ENCODE assay signal across 1 cellular context in the genomic region with DNA sequence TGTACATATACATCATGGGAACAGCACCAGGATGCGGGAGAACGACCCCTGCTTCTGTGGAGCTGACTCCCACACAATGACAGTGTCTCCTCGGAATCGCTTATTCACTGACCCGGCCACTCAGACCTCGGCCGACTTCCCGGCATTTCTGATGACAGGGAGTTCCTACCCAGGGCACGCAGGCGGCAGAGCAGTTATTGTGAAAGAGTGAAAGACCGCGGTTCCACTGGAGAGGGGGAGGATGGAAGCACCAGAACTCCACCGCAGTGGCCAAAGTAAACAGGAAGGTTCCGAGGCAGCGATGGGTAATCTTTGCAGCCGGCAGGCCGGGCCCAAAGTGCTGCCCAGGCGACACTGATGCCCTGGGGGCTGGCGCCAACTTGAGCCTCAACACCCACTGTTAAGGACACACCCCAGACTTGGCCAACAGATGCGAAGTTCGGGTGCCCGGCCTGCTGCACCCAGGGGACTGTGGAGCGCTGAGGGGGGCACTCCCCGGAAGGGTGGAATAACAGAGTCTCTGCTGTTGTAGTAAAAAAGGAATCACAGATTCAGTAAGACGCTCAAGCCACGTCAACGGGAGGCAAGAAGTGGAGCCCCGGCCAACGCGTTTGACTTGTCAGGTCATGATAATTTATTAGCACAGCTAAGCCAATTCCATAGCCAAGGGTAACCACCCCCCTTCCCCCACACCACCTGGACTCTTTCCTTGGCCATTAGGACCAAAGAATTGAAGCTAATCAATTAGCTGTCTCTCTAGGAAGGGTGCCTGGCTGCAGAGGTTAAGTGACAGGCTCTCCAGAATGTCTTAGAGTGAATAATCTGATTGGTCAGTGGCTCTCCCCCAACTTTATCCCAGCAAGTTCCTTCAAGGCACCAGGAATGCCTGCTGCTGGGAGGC.
A peak's percentile ranks its signal among the peaks of the same experiment; 100 is the strongest.
TF ChIP-seq lines count a peak whose summit lies in the region.

No MANE protein-coding gene starts in this region.

TF ChIP-seq in HepG2, 621 proteins besides CTCF, POLR2A, EP300 and RAD21 (continued from another document and continues in another):
- TF ChIP-seq, protein P1, sequence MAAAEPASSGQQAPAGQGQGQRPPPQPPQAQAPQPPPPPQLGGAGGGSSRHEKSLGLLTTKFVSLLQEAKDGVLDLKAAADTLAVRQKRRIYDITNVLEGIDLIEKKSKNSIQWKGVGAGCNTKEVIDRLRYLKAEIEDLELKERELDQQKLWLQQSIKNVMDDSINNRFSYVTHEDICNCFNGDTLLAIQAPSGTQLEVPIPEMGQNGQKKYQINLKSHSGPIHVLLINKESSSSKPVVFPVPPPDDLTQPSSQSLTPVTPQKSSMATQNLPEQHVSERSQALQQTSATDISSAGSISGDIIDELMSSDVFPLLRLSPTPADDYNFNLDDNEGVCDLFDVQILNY (CRISPR knock-in tag; conservative IDR thresholded peaks at IDR 0.05): no peak
- TF ChIP-seq, protein P2, sequence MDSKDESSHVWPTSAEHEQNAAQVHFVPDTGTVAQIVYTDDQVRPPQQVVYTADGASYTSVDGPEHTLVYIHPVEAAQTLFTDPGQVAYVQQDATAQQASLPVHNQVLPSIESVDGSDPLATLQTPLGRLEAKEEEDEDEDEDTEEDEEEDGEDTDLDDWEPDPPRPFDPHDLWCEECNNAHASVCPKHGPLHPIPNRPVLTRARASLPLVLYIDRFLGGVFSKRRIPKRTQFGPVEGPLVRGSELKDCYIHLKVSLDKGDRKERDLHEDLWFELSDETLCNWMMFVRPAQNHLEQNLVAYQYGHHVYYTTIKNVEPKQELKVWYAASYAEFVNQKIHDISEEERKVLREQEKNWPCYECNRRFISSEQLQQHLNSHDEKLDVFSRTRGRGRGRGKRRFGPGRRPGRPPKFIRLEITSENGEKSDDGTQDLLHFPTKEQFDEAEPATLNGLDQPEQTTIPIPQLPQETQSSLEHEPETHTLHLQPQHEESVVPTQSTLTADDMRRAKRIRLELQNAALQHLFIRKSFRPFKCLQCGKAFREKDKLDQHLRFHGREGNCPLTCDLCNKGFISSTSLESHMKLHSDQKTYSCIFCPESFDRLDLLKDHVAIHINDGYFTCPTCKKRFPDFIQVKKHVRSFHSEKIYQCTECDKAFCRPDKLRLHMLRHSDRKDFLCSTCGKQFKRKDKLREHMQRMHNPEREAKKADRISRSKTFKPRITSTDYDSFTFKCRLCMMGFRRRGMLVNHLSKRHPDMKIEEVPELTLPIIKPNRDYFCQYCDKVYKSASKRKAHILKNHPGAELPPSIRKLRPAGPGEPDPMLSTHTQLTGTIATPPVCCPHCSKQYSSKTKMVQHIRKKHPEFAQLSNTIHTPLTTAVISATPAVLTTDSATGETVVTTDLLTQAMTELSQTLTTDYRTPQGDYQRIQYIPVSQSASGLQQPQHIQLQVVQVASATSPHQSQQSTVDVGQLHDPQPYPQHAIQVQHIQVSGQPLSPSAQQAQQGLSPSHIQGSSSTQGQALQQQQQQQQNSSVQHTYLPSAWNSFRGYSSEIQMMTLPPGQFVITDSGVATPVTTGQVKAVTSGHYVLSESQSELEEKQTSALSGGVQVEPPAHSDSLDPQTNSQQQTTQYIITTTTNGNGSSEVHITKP (CRISPR knock-in tag; IDR thresholded peaks at IDR 0.05; ENCODE audit: low read depth): peak; percentile 95
- no peak for TF ChIP-seq ZNF550 (CRISPR knock-in tag; IDR thresholded peaks at IDR 0.05; ENCODE audit: borderline replicate concordance)
- TF ChIP-seq REL (CRISPR knock-in tag; conservative IDR thresholded peaks at IDR 0.05): no peak
- TF ChIP-seq ZNF879 (CRISPR knock-in tag; IDR thresholded peaks at IDR 0.05): no peak
- TF ChIP-seq SYNCRIP (IDR thresholded peaks at IDR 0.05; ENCODE audit: insufficient read depth, low read depth, low read length): no peak
- no peak for TF ChIP-seq ZNF530 (CRISPR knock-in tag; IDR thresholded peaks at IDR 0.05; ENCODE audit: low read depth)
- no peak for TF ChIP-seq SMAD3 (CRISPR knock-in tag; IDR thresholded peaks at IDR 0.05)
- TF ChIP-seq SMAD9 (CRISPR knock-in tag; IDR thresholded peaks at IDR 0.05): no peak
- TF ChIP-seq SETDB1 (CRISPR knock-in tag; IDR thresholded peaks at IDR 0.05; ENCODE audit: borderline replicate concordance): no peak
- TF ChIP-seq NFIC (IDR thresholded peaks at IDR 0.05; ENCODE audit: low read length): no peak
- TF ChIP-seq, protein P3, sequence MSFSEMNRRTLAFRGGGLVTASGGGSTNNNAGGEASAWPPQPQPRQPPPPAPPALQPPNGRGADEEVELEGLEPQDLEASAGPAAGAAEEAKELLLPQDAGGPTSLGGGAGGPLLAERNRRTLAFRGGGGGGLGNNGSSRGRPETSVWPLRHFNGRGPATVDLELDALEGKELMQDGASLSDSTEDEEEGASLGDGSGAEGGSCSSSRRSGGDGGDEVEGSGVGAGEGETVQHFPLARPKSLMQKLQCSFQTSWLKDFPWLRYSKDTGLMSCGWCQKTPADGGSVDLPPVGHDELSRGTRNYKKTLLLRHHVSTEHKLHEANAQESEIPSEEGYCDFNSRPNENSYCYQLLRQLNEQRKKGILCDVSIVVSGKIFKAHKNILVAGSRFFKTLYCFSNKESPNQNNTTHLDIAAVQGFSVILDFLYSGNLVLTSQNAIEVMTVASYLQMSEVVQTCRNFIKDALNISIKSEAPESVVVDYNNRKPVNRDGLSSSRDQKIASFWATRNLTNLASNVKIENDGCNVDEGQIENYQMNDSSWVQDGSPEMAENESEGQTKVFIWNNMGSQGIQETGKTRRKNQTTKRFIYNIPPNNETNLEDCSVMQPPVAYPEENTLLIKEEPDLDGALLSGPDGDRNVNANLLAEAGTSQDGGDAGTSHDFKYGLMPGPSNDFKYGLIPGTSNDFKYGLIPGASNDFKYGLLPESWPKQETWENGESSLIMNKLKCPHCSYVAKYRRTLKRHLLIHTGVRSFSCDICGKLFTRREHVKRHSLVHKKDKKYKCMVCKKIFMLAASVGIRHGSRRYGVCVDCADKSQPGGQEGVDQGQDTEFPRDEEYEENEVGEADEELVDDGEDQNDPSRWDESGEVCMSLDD (CRISPR knock-in tag; IDR thresholded peaks at IDR 0.05; ENCODE audit: borderline replicate concordance): no peak; the same call in 1 of the 2 replicates
- TF ChIP-seq, protein P4, sequence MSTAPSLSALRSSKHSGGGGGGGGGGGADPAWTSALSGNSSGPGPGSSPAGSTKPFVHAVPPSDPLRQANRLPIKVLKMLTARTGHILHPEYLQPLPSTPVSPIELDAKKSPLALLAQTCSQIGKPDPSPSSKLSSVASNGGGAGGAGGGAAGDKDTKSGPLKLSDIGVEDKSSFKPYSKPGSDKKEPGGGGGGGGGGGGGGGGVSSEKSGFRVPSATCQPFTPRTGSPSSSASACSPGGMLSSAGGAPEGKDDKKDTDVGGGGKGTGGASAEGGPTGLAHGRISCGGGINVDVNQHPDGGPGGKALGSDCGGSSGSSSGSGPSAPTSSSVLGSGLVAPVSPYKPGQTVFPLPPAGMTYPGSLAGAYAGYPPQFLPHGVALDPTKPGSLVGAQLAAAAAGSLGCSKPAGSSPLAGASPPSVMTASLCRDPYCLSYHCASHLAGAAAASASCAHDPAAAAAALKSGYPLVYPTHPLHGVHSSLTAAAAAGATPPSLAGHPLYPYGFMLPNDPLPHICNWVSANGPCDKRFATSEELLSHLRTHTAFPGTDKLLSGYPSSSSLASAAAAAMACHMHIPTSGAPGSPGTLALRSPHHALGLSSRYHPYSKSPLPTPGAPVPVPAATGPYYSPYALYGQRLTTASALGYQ (CRISPR knock-in tag; IDR thresholded peaks at IDR 0.05): no peak
- no peak for TF ChIP-seq ZNF260 (CRISPR knock-in tag; IDR thresholded peaks at IDR 0.05; ENCODE audit: borderline replicate concordance, low read depth)
- TF ChIP-seq GABPB1 (CRISPR knock-in tag; IDR thresholded peaks at IDR 0.05): peak; percentile 59
- peak; percentile 28; the same call in 1 of the 2 replicates for TF ChIP-seq TCF7 (IDR thresholded peaks at IDR 0.05; ENCODE audit: low read depth)
- TF ChIP-seq GATAD1 (CRISPR knock-in tag; IDR thresholded peaks at IDR 0.05): no peak
- TF ChIP-seq DMAP1 (CRISPR knock-in tag; IDR thresholded peaks at IDR 0.05): peak; percentile 62; the same call in 1 of the 2 replicates
- TF ChIP-seq, protein P5, sequence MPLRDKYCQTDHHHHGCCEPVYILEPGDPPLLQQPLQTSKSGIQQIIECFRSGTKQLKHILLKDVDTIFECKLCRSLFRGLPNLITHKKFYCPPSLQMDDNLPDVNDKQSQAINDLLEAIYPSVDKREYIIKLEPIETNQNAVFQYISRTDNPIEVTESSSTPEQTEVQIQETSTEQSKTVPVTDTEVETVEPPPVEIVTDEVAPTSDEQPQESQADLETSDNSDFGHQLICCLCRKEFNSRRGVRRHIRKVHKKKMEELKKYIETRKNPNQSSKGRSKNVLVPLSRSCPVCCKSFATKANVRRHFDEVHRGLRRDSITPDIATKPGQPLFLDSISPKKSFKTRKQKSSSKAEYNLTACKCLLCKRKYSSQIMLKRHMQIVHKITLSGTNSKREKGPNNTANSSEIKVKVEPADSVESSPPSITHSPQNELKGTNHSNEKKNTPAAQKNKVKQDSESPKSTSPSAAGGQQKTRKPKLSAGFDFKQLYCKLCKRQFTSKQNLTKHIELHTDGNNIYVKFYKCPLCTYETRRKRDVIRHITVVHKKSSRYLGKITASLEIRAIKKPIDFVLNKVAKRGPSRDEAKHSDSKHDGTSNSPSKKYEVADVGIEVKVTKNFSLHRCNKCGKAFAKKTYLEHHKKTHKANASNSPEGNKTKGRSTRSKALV (CRISPR knock-in tag; IDR thresholded peaks at IDR 0.05): no peak
- peak; percentile 91 for TF ChIP-seq TGIF2 (CRISPR knock-in tag; IDR thresholded peaks at IDR 0.05)
- no peak for TF ChIP-seq ZNF549 (CRISPR knock-in tag; IDR thresholded peaks at IDR 0.05)
- TF ChIP-seq ZNF883 (CRISPR knock-in tag; IDR thresholded peaks at IDR 0.05; ENCODE audit: not compliant biosample characterization): no peak
- no peak for TF ChIP-seq MAF1 (CRISPR knock-in tag; IDR thresholded peaks at IDR 0.05; ENCODE audit: borderline replicate concordance)
- TF ChIP-seq, protein P6, sequence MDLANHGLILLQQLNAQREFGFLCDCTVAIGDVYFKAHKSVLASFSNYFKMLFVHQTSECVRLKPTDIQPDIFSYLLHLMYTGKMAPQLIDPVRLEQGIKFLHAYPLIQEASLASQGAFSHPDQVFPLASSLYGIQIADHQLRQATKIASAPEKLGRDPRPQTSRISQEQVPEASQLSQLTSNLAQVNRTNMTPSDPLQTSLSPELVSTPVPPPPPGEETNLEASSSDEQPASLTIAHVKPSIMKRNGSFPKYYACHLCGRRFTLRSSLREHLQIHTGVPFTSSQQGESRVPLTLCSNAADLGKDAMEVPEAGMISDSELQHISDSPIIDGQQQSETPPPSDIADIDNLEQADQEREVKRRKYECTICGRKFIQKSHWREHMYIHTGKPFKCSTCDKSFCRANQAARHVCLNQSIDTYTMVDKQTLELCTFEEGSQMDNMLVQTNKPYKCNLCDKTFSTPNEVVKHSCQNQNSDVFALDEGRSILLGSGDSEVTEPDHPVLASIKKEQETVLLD (CRISPR knock-in tag; IDR thresholded peaks at IDR 0.05; ENCODE audit: low read depth): 0 out of 2 replicates have a peak, but pooled peaks have one; percentile 60
- TF ChIP-seq CC2D1A (CRISPR knock-in tag; IDR thresholded peaks at IDR 0.05): no peak
- TF ChIP-seq, protein P7, sequence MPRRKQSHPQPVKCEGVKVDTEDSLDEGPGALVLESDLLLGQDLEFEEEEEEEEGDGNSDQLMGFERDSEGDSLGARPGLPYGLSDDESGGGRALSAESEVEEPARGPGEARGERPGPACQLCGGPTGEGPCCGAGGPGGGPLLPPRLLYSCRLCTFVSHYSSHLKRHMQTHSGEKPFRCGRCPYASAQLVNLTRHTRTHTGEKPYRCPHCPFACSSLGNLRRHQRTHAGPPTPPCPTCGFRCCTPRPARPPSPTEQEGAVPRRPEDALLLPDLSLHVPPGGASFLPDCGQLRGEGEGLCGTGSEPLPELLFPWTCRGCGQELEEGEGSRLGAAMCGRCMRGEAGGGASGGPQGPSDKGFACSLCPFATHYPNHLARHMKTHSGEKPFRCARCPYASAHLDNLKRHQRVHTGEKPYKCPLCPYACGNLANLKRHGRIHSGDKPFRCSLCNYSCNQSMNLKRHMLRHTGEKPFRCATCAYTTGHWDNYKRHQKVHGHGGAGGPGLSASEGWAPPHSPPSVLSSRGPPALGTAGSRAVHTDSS (CRISPR knock-in tag; conservative IDR thresholded peaks at IDR 0.05): no peak
- TF ChIP-seq POLR2AphosphoS5 (IDR thresholded peaks at IDR 0.05; ENCODE audit: low read depth, low read length): no peak
- TF ChIP-seq ZNF234 (CRISPR knock-in tag; conservative IDR thresholded peaks at IDR 0.05): no peak
- no peak for TF ChIP-seq ZNF253 (CRISPR knock-in tag; IDR thresholded peaks at IDR 0.05; ENCODE audit: borderline replicate concordance)
- TF ChIP-seq, protein P8, sequence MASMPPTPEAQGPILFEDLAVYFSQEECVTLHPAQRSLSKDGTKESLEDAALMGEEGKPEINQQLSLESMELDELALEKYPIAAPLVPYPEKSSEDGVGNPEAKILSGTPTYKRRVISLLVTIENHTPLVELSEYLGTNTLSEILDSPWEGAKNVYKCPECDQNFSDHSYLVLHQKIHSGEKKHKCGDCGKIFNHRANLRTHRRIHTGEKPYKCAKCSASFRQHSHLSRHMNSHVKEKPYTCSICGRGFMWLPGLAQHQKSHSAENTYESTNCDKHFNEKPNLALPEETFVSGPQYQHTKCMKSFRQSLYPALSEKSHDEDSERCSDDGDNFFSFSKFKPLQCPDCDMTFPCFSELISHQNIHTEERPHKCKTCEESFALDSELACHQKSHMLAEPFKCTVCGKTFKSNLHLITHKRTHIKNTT (CRISPR knock-in tag; IDR thresholded peaks at IDR 0.05): no peak
- TF ChIP-seq ZNF777 (CRISPR knock-in tag; IDR thresholded peaks at IDR 0.05): no peak
- TF ChIP-seq CREM (IDR thresholded peaks at IDR 0.05): peak; percentile 48; the same call in 1 of the 2 replicates
- TF ChIP-seq CREM (CRISPR knock-in tag; IDR thresholded peaks at IDR 0.05): no peak
- TF ChIP-seq ZNF703 (CRISPR knock-in tag; IDR thresholded peaks at IDR 0.05; ENCODE audit: borderline replicate concordance): no peak
- no peak for TF ChIP-seq MTF2 (CRISPR knock-in tag; IDR thresholded peaks at IDR 0.05; ENCODE audit: borderline replicate concordance)
- TF ChIP-seq CHD4 (IDR thresholded peaks at IDR 0.05; ENCODE audit: borderline replicate concordance, low read length): no peak
- TF ChIP-seq, protein P9, sequence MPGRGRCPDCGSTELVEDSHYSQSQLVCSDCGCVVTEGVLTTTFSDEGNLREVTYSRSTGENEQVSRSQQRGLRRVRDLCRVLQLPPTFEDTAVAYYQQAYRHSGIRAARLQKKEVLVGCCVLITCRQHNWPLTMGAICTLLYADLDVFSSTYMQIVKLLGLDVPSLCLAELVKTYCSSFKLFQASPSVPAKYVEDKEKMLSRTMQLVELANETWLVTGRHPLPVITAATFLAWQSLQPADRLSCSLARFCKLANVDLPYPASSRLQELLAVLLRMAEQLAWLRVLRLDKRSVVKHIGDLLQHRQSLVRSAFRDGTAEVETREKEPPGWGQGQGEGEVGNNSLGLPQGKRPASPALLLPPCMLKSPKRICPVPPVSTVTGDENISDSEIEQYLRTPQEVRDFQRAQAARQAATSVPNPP (CRISPR knock-in tag; IDR thresholded peaks at IDR 0.05): peak; percentile 39; the same call in 1 of the 2 replicates
- TF ChIP-seq, protein P10, sequence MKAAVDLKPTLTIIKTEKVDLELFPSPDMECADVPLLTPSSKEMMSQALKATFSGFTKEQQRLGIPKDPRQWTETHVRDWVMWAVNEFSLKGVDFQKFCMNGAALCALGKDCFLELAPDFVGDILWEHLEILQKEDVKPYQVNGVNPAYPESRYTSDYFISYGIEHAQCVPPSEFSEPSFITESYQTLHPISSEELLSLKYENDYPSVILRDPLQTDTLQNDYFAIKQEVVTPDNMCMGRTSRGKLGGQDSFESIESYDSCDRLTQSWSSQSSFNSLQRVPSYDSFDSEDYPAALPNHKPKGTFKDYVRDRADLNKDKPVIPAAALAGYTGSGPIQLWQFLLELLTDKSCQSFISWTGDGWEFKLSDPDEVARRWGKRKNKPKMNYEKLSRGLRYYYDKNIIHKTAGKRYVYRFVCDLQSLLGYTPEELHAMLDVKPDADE (CRISPR knock-in tag; IDR thresholded peaks at IDR 0.05): no peak
